Comparison of ENCODE assay signal across 1 cellular context in genomic region chr7:131111081-131111576, GRCh38.
TF ChIP-seq lines count a peak whose summit lies in the region.

No MANE protein-coding gene starts in this region.

TF ChIP-seq in GM12878, 131 proteins besides CTCF, POLR2A, EP300 and RAD21 (continued from another document and continues in another):
- TF ChIP-seq ZBTB40 (IDR thresholded peaks at IDR 0.05; ENCODE audit: borderline replicate concordance), result no peak
- TF ChIP-seq HCFC1 (IDR thresholded peaks at IDR 0.05; ENCODE audit: low read length), result no peak
- no peak for TF ChIP-seq RUNX3 (IDR thresholded peaks at IDR 0.05; ENCODE audit: low read length)
- TF ChIP-seq MTA3 (IDR thresholded peaks at IDR 0.05; ENCODE audit: borderline replicate concordance, low read length), result no peak
- TF ChIP-seq IRF5 (IDR thresholded peaks at IDR 0.05; ENCODE audit: borderline replicate concordance), result no peak
- no peak for TF ChIP-seq IRF4 (IDR thresholded peaks at IDR 0.05; ENCODE audit: low read depth, low read length)
- TF ChIP-seq BRCA1 (IDR thresholded peaks at IDR 0.05; ENCODE audit: low read depth, low read length), result no peak
- no peak for TF ChIP-seq TAF1 (IDR thresholded peaks at IDR 0.05; ENCODE audit: borderline replicate concordance, low read depth, low read length)
- 0 out of 2 replicates have a peak, but pooled peaks have one; percentile 38 for TF ChIP-seq ZNF24 (IDR thresholded peaks at IDR 0.05)
- no peak for TF ChIP-seq E4F1 (IDR thresholded peaks at IDR 0.05; ENCODE audit: borderline replicate concordance, partially characterized antibody)
- peak; percentile 54; the same call in 1 of the 2 replicates for TF ChIP-seq CREM (IDR thresholded peaks at IDR 0.05; ENCODE audit: low read depth)
- TF ChIP-seq TCF12 (IDR thresholded peaks at IDR 0.05; ENCODE audit: low read depth, low read length), result no peak
- no peak for TF ChIP-seq USF2 (IDR thresholded peaks at IDR 0.05; ENCODE audit: borderline replicate concordance, low read depth, low read length)
- no peak for TF ChIP-seq ZNF274 (IDR thresholded peaks at IDR 0.05; ENCODE audit: insufficient read depth, insufficient read length)
- no peak for TF ChIP-seq MYC (IDR thresholded peaks at IDR 0.05; ENCODE audit: insufficient read depth, insufficient read length, insufficient replicate concordance, low read length, severe bottlenecking)
- TF ChIP-seq RAD51 (IDR thresholded peaks at IDR 0.05), result no peak
- no peak for TF ChIP-seq PAX8 (IDR thresholded peaks at IDR 0.05)
- no peak for TF ChIP-seq CEBPZ (IDR thresholded peaks at IDR 0.05; ENCODE audit: low read depth, low read length)
- no peak for TF ChIP-seq E2F4 (IDR thresholded peaks at IDR 0.05; ENCODE audit: low read depth, low read length)
- TF ChIP-seq KAT2A (conservative IDR thresholded peaks at IDR 0.05; ENCODE audit: control insufficient read depth, low read depth, low read length), result no peak
- TF ChIP-seq NFXL1 (IDR thresholded peaks at IDR 0.05; ENCODE audit: borderline replicate concordance), result no peak
- TF ChIP-seq STAT3 (IDR thresholded peaks at IDR 0.05; ENCODE audit: low read depth, low read length), result no peak
- peak; percentile 36 for TF ChIP-seq KLF5 (IDR thresholded peaks at IDR 0.05; ENCODE audit: partially characterized antibody)
- TF ChIP-seq ZBTB4 (CRISPR knock-in tag; IDR thresholded peaks at IDR 0.05), result no peak
- TF ChIP-seq HDAC2 (IDR thresholded peaks at IDR 0.05), result no peak
- no peak for TF ChIP-seq RCOR1 (conservative IDR thresholded peaks at IDR 0.05; ENCODE audit: low read depth, low read length)
- TF ChIP-seq ZNF622 (IDR thresholded peaks at IDR 0.05), result no peak
- no peak for TF ChIP-seq SMAD5 (IDR thresholded peaks at IDR 0.05; ENCODE audit: low read depth)
- TF ChIP-seq RELA (IDR thresholded peaks at IDR 0.05; ENCODE audit: borderline replicate concordance, partially characterized antibody), result peak; percentile 34
- peak; percentile 49; the same call in 1 of the 2 replicates for TF ChIP-seq CREB1 (IDR thresholded peaks at IDR 0.05; ENCODE audit: low read depth)
- no peak for TF ChIP-seq JUND (IDR thresholded peaks at IDR 0.05; ENCODE audit: low read depth, low read length)
- peak; percentile 85 to 87 for TF ChIP-seq IKZF2 (IDR thresholded peaks at IDR 0.05)
- peak; percentile 52 for TF ChIP-seq E2F8 (IDR thresholded peaks at IDR 0.05; ENCODE audit: low read depth, partially characterized antibody)
- no peak for TF ChIP-seq ZNF207 (IDR thresholded peaks at IDR 0.05; ENCODE audit: borderline replicate concordance)
- TF ChIP-seq SREBF2 (IDR thresholded peaks at IDR 0.05; ENCODE audit: low read length), result no peak
- TF ChIP-seq SRF (IDR thresholded peaks at IDR 0.05; ENCODE audit: low read depth in 2 of 2, low read length in 2 of 2), result no peak
- no peak for TF ChIP-seq EED (IDR thresholded peaks at IDR 0.05; ENCODE audit: low read depth)
- no peak for TF ChIP-seq STAT1 (conservative IDR thresholded peaks at IDR 0.05)
- TF ChIP-seq LARP7 (IDR thresholded peaks at IDR 0.05), result no peak
- TF ChIP-seq SPI1 (IDR thresholded peaks at IDR 0.05; ENCODE audit: borderline replicate concordance, insufficient read depth, low read depth, low read length), result peak; percentile 96
- TF ChIP-seq ATF7 (IDR thresholded peaks at IDR 0.05; ENCODE audit: low read depth), result peak; percentile 60
- TF ChIP-seq NFIC (IDR thresholded peaks at IDR 0.05; ENCODE audit: low read depth, low read length), result peak; percentile 16; the same call in 1 of the 2 replicates
- no peak for TF ChIP-seq FOXM1 (IDR thresholded peaks at IDR 0.05; ENCODE audit: low read depth, low read length)
- no peak for TF ChIP-seq ZNF217 (IDR thresholded peaks at IDR 0.05)
- TF ChIP-seq BACH1 (IDR thresholded peaks at IDR 0.05; ENCODE audit: borderline replicate concordance), result no peak
